In genomic region chr12:72295101-72295500, GRCh38 we compare ENCODE assay signal across 20 cellular contexts. TPM values are rescaled to one million over a fixed set of nuclear protein-coding genes. Genes with fewer than 3 reads are reported as not detected.
DNase-seq lines count a peak whose midpoint lies in the region; ATAC-seq, FAIRE-seq and TF ChIP-seq lines count a peak whose summit lies in the region.
"Had no signal": no experiment of that assay in that cellular context is flagged by ENCODE, and none has a peak within 500 bp of the region (broad histone marks: within the 10 kb centered on the region; RNA-seq: fewer than 3 reads in every experiment).

No MANE protein-coding gene starts in this region.

- H3K27ac Mint-ChIP-seq in HFFc6, result peak overlapping the region; percentile 79
- H3K27ac Mint-ChIP-seq: CD4-positive, alpha-beta T cell had no signal

- H3K4me1 Mint-ChIP-seq in HFFc6 (ENCODE audit: low read depth), result peaks cover 99% of the 10 kb centered on the region

- DNase-seq in HFFc6, result no peak
- DNase-seq in SJCRH30, result peak; percentile 73 to 74
- DNase-seq in kidney, result peak; percentile 68
- no peak for DNase-seq in tibial nerve (ENCODE audit: low spot score in 2 of 2)
- no peak for DNase-seq in NCI-H345 (lab: John Stamatoyannopoulos, UW)
- no peak for DNase-seq in NCI-H1436 (lab: John Stamatoyannopoulos, UW)
- DNase-seq: BE2C; CD4-positive, alpha-beta T cell; GDM1; HCEC 1CT; KBM-7; NCI-H1048; NCI-H2081 treated with DMSO at 0.1 percent for 48 hours; NCI-H524; Right ventricle myocardium superior had no signal

- peaks cover 66% of the 10 kb centered on the region for H3K36me3 Mint-ChIP-seq in HFFc6 (ENCODE audit: low read depth)

- TF ChIP-seq CTCF in HFFc6 (IDR thresholded peaks at IDR 0.05), result no peak
- no peak for TF ChIP-seq CTCF in kidney (IDR thresholded peaks at IDR 0.05; ENCODE audit: borderline replicate concordance, extremely low read depth, insufficient read depth)
- no peak for TF ChIP-seq CTCF in tibial nerve (IDR thresholded peaks at IDR 0.05)

- no peaks in the 10 kb centered on the region for H3K27me3 ChIP-seq in SJCRH30
- H3K27me3 ChIP-seq in tibial nerve, result no peaks in the 10 kb centered on the region
- H3K27me3 ChIP-seq: BE2C had no signal

- no peaks in the 10 kb centered on the region for H3K36me3 ChIP-seq in SJCRH30
- H3K36me3 ChIP-seq in kidney (ENCODE audit: control insufficient read depth in 1 of 2, insufficient read depth in 2 of 2, low read length in 2 of 2), result no peaks in the 10 kb centered on the region
- no peaks in the 10 kb centered on the region for H3K36me3 ChIP-seq in tibial nerve
- H3K36me3 ChIP-seq: BE2C had no signal

- no peak for FAIRE-seq in kidney (lab: Jason Lieb, UNC)
- FAIRE-seq: GM12878 had no signal

- no peaks in the 10 kb centered on the region for H3K9me3 ChIP-seq in SJCRH30 (replicated peaks)
- H3K9me3 ChIP-seq in kidney (ENCODE audit: control insufficient read depth in 1 of 2, low read length in 2 of 2), result no peaks in the 10 kb centered on the region
- H3K9me3 ChIP-seq in tibial nerve, result no peaks in the 10 kb centered on the region
- H3K9me3 ChIP-seq: BE2C had no signal

- TF ChIP-seq POLR2A in tibial nerve (IDR thresholded peaks at IDR 0.05), result no peak

- H3K27ac ChIP-seq in SJCRH30 (peak overlapping the region; percentile 1; the same call in 1 of the 2 replicates), kidney (ENCODE audit: low read depth in 2 of 2, low read length in 2 of 2) (no peak overlapping the region), tibial nerve (no peak overlapping the region)
- H3K27ac ChIP-seq: HL-60 had no signal

- H3K9ac ChIP-seq in kidney (ENCODE audit: low read length in 2 of 2), result no peak overlapping the region
- H3K9ac ChIP-seq: GM23248 had no signal

- no peak for TF ChIP-seq EP300 in tibial nerve (IDR thresholded peaks at IDR 0.05)

- peaks cover 9% of the 10 kb centered on the region; the same call in 1 of the 2 replicates for H3K4me1 ChIP-seq in SJCRH30
- no peaks in the 10 kb centered on the region for H3K4me1 ChIP-seq in kidney (ENCODE audit: control insufficient read depth in 1 of 2, insufficient read depth in 1 of 2, low read depth in 1 of 2, low read length in 2 of 2)
- H3K4me1 ChIP-seq in tibial nerve, result no peaks in the 10 kb centered on the region
- H3K4me1 ChIP-seq: BE2C had no signal

- H3K27me3 Mint-ChIP-seq in HFFc6 (ENCODE audit: insufficient read depth), result no peaks in the 10 kb centered on the region
- H3K27me3 Mint-ChIP-seq: CD4-positive, alpha-beta T cell had no signal

- intact Hi-C loops in kidney (cut with DNase I), result no loop called here

- no peaks in the 10 kb centered on the region for H3K9me3 Mint-ChIP-seq in HFFc6
- H3K9me3 Mint-ChIP-seq: CD4-positive, alpha-beta T cell had no signal

- H3K4me3 Mint-ChIP-seq in HFFc6, result peak overlapping the region; percentile 36; the same call in 1 of the 2 replicates
- H3K4me3 Mint-ChIP-seq: CD4-positive, alpha-beta T cell had no signal

- no peak for ATAC-seq in GM19467 (IDR thresholded peaks at IDR 0.05; ENCODE audit: unreplicated experiment)
- ATAC-seq: GM12878, Panc1 had no signal

- WGBS in tibial nerve, 2 donors, result 83 to 96% methylated on average over 8 of the region's 8 CpGs

- peak overlapping the region; percentile 20 for H3K4me3 ChIP-seq in SJCRH30
- H3K4me3 ChIP-seq in kidney (ENCODE audit: low read length in 2 of 2), result no peak overlapping the region
- no peak overlapping the region for H3K4me3 ChIP-seq in tibial nerve
- H3K4me3 ChIP-seq: GM12878, GM23248 had no signal

RNA-seq across cellular contexts. Expression of gene TRHDE, which starts 22.9 kb away (rescaled TPM):
- total RNA-seq in HFFc6 (2021; fragmentation: NEBNext Ultra II Directional; extraction: Animal tissue kit (Norgen Biotek cat#: 25700)), result 100 to 1,000 TPM in 2 of 6 experiments, 10 to 100 TPM in 4; 65.7 to 106 (median 93.3) TPM
- 0.08 and 0.26 TPM in 2 replicates for total RNA-seq in SJCRH30 (2014; rRNA removed; shearing (Covaris generic))
- 18.6 TPM for total RNA-seq in kidney
- polyA plus RNA-seq in kidney (ENCODE audit: insufficient read depth, low read depth, low replicate concordance), result 1.6 TPM
- 10 to 100 TPM in 1 of 4 donors, 1 to 10 TPM in 2, under 1 TPM in 1; 0.98 to 11.1 (median 2.8) TPM for total RNA-seq in tibial nerve
- total RNA-seq: CD4-positive, alpha-beta T cell; GM12878 had no signal
- polyA plus RNA-seq: GM12878 had no signal

Comparison
In these comparisons a context has a peak if more than half of its experiments do, and no peak if none do; other contexts are left out.
1. DNase-seq: peak in SJCRH30 (2 of 2) and kidney (single experiment); none in HFFc6 (single experiment), tibial nerve (0 of 2), NCI-H345 (single experiment) and NCI-H1436 (single experiment).